8 cellular contexts compared by ENCODE assay signal in genomic region chr5:61408476-61409168, GRCh38.
DNase-seq lines count a peak whose midpoint lies in the region; ATAC-seq and TF ChIP-seq lines count a peak whose summit lies in the region.

No MANE protein-coding gene starts in this region.

- H3K36me3 Mint-ChIP-seq in activated CD4-positive, alpha-beta T cell treated with anti-CD3 and anti-CD28 coated beads, Interleukin-2, amount 10 ng/mL, durations not matched to agents 7 days and 5 days (ENCODE audit: low read depth) = no peaks in the 10 kb centered on the region

- H3K27me3 Mint-ChIP-seq in activated CD4-positive, alpha-beta T cell treated with anti-CD3 and anti-CD28 coated beads, Interleukin-2, amount 10 ng/mL, durations not matched to agents 7 days and 5 days = no peaks in the 10 kb centered on the region

- ATAC-seq in GM19452 (IDR thresholded peaks at IDR 0.05; ENCODE audit: unreplicated experiment) (peak; percentile 99), HG03558 (IDR thresholded peaks at IDR 0.05; ENCODE audit: extremely low read depth, unreplicated experiment) (peak; percentile 99)

- H3K4me3 ChIP-seq in colonic mucosa (no peak overlapping the region), kidney epithelial cell (ENCODE audit: low read depth, low read length) (peak overlapping the region; percentile 10)

- no peaks in the 10 kb centered on the region for H3K9me3 ChIP-seq in colonic mucosa

- peaks cover 23% of the 10 kb centered on the region for H3K4me1 Mint-ChIP-seq in activated CD4-positive, alpha-beta T cell treated with anti-CD3 and anti-CD28 coated beads, Interleukin-2, amount 10 ng/mL, durations not matched to agents 7 days and 5 days

- no peak overlapping the region for H3K9ac ChIP-seq in colonic mucosa (ENCODE audit: low read depth in 2 of 2, low read length in 2 of 2)

- H3K27me3 ChIP-seq in colonic mucosa = no peaks in the 10 kb centered on the region
- H3K27me3 ChIP-seq in kidney epithelial cell (ENCODE audit: control insufficient read depth, insufficient read depth, low read length) = no peaks in the 10 kb centered on the region

- CTCF ChIA-PET in activated CD4-positive, alpha-beta T cell treated with anti-CD3 and anti-CD28 coated beads, Interleukin-2, amount 10 ng/mL, durations not matched to agents 7 days and 5 days (lab: Charles Lee) = interaction anchor here (0.6 kb wide), 1 partner anchor 21 kb away, joined by 3 read pairs; no protein-coding TSS in a partner anchor

- peak; percentile 83 to 98 (median 92) for DNase-seq in C1 segment of cervical spinal cord (lab: John Stamatoyannopoulos, UW)
- peak; percentile 99 for DNase-seq in NCI-H69 (lab: John Stamatoyannopoulos, UW)
- peak; percentile 93 for DNase-seq in activated CD4-positive, alpha-beta T cell treated with anti-CD3 and anti-CD28 coated beads, Interleukin-2, amount 10 ng/mL, durations not matched to agents 7 days and 5 days
- DNase-seq in colonic mucosa = peak; percentile 99
- peak; percentile 98 for DNase-seq in kidney epithelial cell (ENCODE audit: low read depth)
- peak; percentile 93 to 96 for DNase-seq in stimulated activated CD4-positive, alpha-beta T cell treated with anti-CD3 and anti-CD28 coated beads, Interleukin-15, amount 100 ng/mL, for 48 hours (ENCODE audit: low read depth in 2 of 2)

- H3K9me3 Mint-ChIP-seq in activated CD4-positive, alpha-beta T cell treated with anti-CD3 and anti-CD28 coated beads, Interleukin-2, amount 10 ng/mL, durations not matched to agents 7 days and 5 days = no peaks in the 10 kb centered on the region

- H3K27ac ChIP-seq in colonic mucosa = peak overlapping the region; percentile 8

- H3K36me3 ChIP-seq in colonic mucosa (no peaks in the 10 kb centered on the region), kidney epithelial cell (ENCODE audit: control insufficient read depth, insufficient read depth, low read length) (no peaks in the 10 kb centered on the region)

- TF ChIP-seq CTCF in colonic mucosa (IDR thresholded peaks at IDR 0.05) (no peak), kidney epithelial cell (IDR thresholded peaks at IDR 0.05; ENCODE audit: insufficient read depth, low read length, poor library complexity, severe bottlenecking) (no peak)

- peak overlapping the region; percentile 88 for H3K27ac Mint-ChIP-seq in activated CD4-positive, alpha-beta T cell treated with anti-CD3 and anti-CD28 coated beads, Interleukin-2, amount 10 ng/mL, durations not matched to agents 7 days and 5 days

- intact Hi-C loops in colonic mucosa (cut with DNase I) = no loop called here

- POLR2A ChIA-PET in activated CD4-positive, alpha-beta T cell treated with anti-CD3 and anti-CD28 coated beads, Interleukin-2, amount 10 ng/mL, durations not matched to agents 7 days and 5 days (lab: Charles Lee) = no interaction called here

- H3K4me3 Mint-ChIP-seq in activated CD4-positive, alpha-beta T cell treated with anti-CD3 and anti-CD28 coated beads, Interleukin-2, amount 10 ng/mL, durations not matched to agents 7 days and 5 days = peak overlapping the region; percentile 72

- H3K4me1 ChIP-seq in colonic mucosa = no peaks in the 10 kb centered on the region
